In genomic region chr6:21666200-21666671, GRCh38 we compare ENCODE assay signal across 9 cellular contexts.
DNase-seq lines count a peak whose midpoint lies in the region; ATAC-seq and TF ChIP-seq lines count a peak whose summit lies in the region.
"Had no signal": no experiment of that assay in that cellular context is flagged by ENCODE, and none has a peak within 500 bp of the region (broad histone marks: within the 10 kb centered on the region; RNA-seq: fewer than 3 reads in every experiment).

No MANE protein-coding gene starts in this region.

- no peaks in the 10 kb centered on the region for H3K27me3 ChIP-seq in CD8-positive, alpha-beta T cell (ENCODE audit: insufficient read depth, low read length)
- H3K27me3 ChIP-seq in esophagus muscularis mucosa (no peaks in the 10 kb centered on the region), neutrophil (peaks cover 90% of the 10 kb centered on the region)

- intact Hi-C loops in CD8-positive, alpha-beta T cell (cut with DNase I, micrococcal nuclease): no loop called here
- intact Hi-C loops in esophagus muscularis mucosa (cut with DNase I): loop anchor here (5.0 kb wide), 1 partner anchor 69 kb away; no protein-coding TSS in a partner anchor

- H3K27me3 Mint-ChIP-seq in CD8-positive, alpha-beta T cell (ENCODE audit: low read depth): peaks cover 60% of the 10 kb centered on the region

- TF ChIP-seq POLR2A in esophagus muscularis mucosa (IDR thresholded peaks at IDR 0.05; ENCODE audit: low read depth): no peak

- no peak for TF ChIP-seq CTCF in CD8-positive, alpha-beta T cell (IDR thresholded peaks at IDR 0.05)
- TF ChIP-seq CTCF in esophagus muscularis mucosa (IDR thresholded peaks at IDR 0.05) (no peak), neutrophil (IDR thresholded peaks at IDR 0.05) (no peak)

- H3K27ac Mint-ChIP-seq in CD8-positive, alpha-beta T cell: no peak overlapping the region

- POLR2A ChIA-PET in CD8-positive, alpha-beta T cell (lab: Charles Lee): interaction anchor here (0.7 kb wide), 1 partner anchor 11 kb away, joined by 3 read pairs; no protein-coding TSS in a partner anchor

- H3K27ac ChIP-seq in CD8-positive, alpha-beta T cell (ENCODE audit: low read depth, low read length): no peak overlapping the region
- H3K27ac ChIP-seq in esophagus muscularis mucosa (replicated peaks in 1 of 4): peak overlapping the region; percentile 78 to 83 (median 80)
- no peak overlapping the region for H3K27ac ChIP-seq in neutrophil
- H3K27ac ChIP-seq: HL-60 had no signal

- peaks cover 24% of the 10 kb centered on the region for H3K4me1 ChIP-seq in CD8-positive, alpha-beta T cell (ENCODE audit: insufficient read depth, low read length)
- peaks cover 27 to 57% (median 54%) of the 10 kb centered on the region in 4 donors for H3K4me1 ChIP-seq in esophagus muscularis mucosa
- peaks cover 26 to 32% of the 10 kb centered on the region in 2 experiments for H3K4me1 ChIP-seq in neutrophil (ENCODE audit: control insufficient read depth in 1 of 2, insufficient read depth in 1 of 2, low read depth in 1 of 2, low read length in 1 of 2)

- H3K36me3 Mint-ChIP-seq in CD8-positive, alpha-beta T cell: no peaks in the 10 kb centered on the region

- H3K4me1 Mint-ChIP-seq in CD8-positive, alpha-beta T cell (ENCODE audit: low read depth): peaks cover 27% of the 10 kb centered on the region

- DNase-seq in CD8-positive, alpha-beta T cell: no peak
- DNase-seq in NCI-H2171 (lab: John Stamatoyannopoulos, UW): peak; percentile 29
- no peak for DNase-seq in esophagus muscularis mucosa (ENCODE audit: extremely low spot score)
- DNase-seq in GOT3 (lab: John Stamatoyannopoulos, UW): no peak
- no peak for DNase-seq in middle frontal gyrus (ENCODE audit: extremely low spot score, low spot score)

- CTCF ChIA-PET in CD8-positive, alpha-beta T cell (lab: Charles Lee): no interaction called here

- H3K9me3 ChIP-seq in CD8-positive, alpha-beta T cell (ENCODE audit: low read length): no peaks in the 10 kb centered on the region
- H3K9me3 ChIP-seq in esophagus muscularis mucosa (no peaks in the 10 kb centered on the region), neutrophil (no peaks in the 10 kb centered on the region)

- WGBS in esophagus muscularis mucosa: 0% methylated on average over 27 of the region's 32 CpGs

- no peak overlapping the region for H3K4me3 ChIP-seq in CD8-positive, alpha-beta T cell (ENCODE audit: low read depth, low read length)
- peak overlapping the region; percentile 62 to 78 (median 70) for H3K4me3 ChIP-seq in esophagus muscularis mucosa
- H3K4me3 ChIP-seq in neutrophil (ENCODE audit: low read depth in 1 of 2, low read length in 1 of 2): peak overlapping the region; percentile 39

- no peaks in the 10 kb centered on the region for H3K9me3 Mint-ChIP-seq in CD8-positive, alpha-beta T cell

- H3K4me3 Mint-ChIP-seq in CD8-positive, alpha-beta T cell: peak overlapping the region; percentile 57

- TF ChIP-seq EP300 in esophagus muscularis mucosa (IDR thresholded peaks at IDR 0.05): no peak

- ATAC-seq in CD8-positive, alpha-beta T cell: no peak
- ATAC-seq in GM19467 (IDR thresholded peaks at IDR 0.05; ENCODE audit: unreplicated experiment) (no peak), GM18861 (IDR thresholded peaks at IDR 0.05; ENCODE audit: unreplicated experiment) (no peak)

- no peaks in the 10 kb centered on the region for H3K36me3 ChIP-seq in CD8-positive, alpha-beta T cell (ENCODE audit: insufficient read depth, low read length)
- no peaks in the 10 kb centered on the region for H3K36me3 ChIP-seq in esophagus muscularis mucosa
- no peaks in the 10 kb centered on the region for H3K36me3 ChIP-seq in neutrophil

Comparison
In these comparisons a context has a peak if more than half of its experiments do, and no peak if none do; other contexts are left out.
1. H3K27ac ChIP-seq: peak in esophagus muscularis mucosa (4 of 4); none in CD8-positive, alpha-beta T cell (single experiment) and neutrophil (single experiment).